ENCODE assay signal across 10 cellular contexts in the genomic region with DNA sequence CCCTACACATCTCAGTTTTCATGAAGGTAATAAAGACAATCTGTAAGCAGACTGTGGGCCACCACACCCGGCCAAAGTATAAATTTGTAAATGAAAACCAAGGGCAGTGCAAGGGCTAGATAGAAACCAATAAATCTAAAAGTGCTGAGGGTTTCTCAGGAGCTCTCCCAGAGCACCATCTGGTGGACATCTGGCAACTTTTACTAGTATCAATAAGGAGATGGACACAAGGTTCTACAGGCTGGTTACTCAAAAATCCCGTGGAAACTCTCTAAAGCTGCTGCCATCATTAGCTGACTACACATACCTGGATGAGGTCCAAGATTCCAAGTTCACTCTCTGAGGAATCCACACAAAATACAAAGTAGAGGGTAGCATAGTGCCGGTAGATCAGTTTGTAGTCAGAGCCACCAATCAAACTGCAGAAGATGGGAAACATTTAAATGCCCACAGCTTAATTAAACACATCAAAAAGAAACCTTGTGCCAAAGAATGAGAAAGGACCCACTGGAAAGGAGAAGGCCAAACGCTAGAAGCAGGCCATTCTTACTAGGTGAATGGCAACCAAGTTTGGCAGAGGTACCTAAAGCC. TPM values are rescaled to one million over a fixed set of nuclear protein-coding genes. Genes with fewer than 3 reads are reported as not detected.
DNase-seq lines count a peak whose midpoint lies in the region; ATAC-seq, FAIRE-seq and TF ChIP-seq lines count a peak whose summit lies in the region.
"Had no signal": no experiment of that assay in that cellular context is flagged by ENCODE, and none has a peak within 500 bp of the region (broad histone marks: within the 10 kb centered on the region; RNA-seq: fewer than 3 reads in every experiment).

No MANE protein-coding gene starts in this region.

- no peaks in the 10 kb centered on the region for H3K9me2 ChIP-seq in PC-3 (replicated peaks; ENCODE audit: low read length)

- no peak overlapping the region for H2AFZ ChIP-seq in PC-3 (ENCODE audit: low read length)

- H3K4me1 ChIP-seq in left ventricle myocardium inferior: peaks cover 14% of the 10 kb centered on the region
- H3K4me1 ChIP-seq in right atrium auricular region: peaks cover 0 to 13% of the 10 kb centered on the region in 2 donors
- peaks cover 13% of the 10 kb centered on the region for H3K4me1 ChIP-seq in PC-3 (ENCODE audit: insufficient read depth, low read length)

- no peak overlapping the region for H3K4me2 ChIP-seq in PC-3 (ENCODE audit: low read length)

- TF ChIP-seq CTCF in left ventricle myocardium inferior (IDR thresholded peaks at IDR 0.05; ENCODE audit: borderline replicate concordance) (peak; percentile 19), right atrium auricular region (IDR thresholded peaks at IDR 0.05) (no peak), PC-3 (conservative IDR thresholded peaks at IDR 0.05; ENCODE audit: low read depth, low read length) (peak; percentile 79)

- no TSS peak for BruUV-seq in PC-3 (replicated peaks; lab: Mats Ljungman, UMichigan)

- H4K20me1 ChIP-seq in PC-3 (ENCODE audit: low read length): no peaks in the 10 kb centered on the region

- H3K4me3 ChIP-seq in left ventricle myocardium inferior (no peak overlapping the region), right atrium auricular region (no peak overlapping the region), PC-3 (ENCODE audit: low read length) (no peak overlapping the region)

- no peak overlapping the region for H3K9ac ChIP-seq in PC-3 (ENCODE audit: low read length)

- POLR2A ChIA-PET in PC-3 (lab: Charles Lee; ENCODE audit: unreplicated experiment): no interaction called here

- no peaks in the 10 kb centered on the region for H3K9me3 ChIP-seq in left ventricle myocardium inferior (replicated peaks)
- H3K9me3 ChIP-seq in right atrium auricular region: no peaks in the 10 kb centered on the region
- no peaks in the 10 kb centered on the region for H3K9me3 ChIP-seq in PC-3 (ENCODE audit: low read length)

- peak; percentile 66 for ATAC-seq in PC-3

- H3K79me2 ChIP-seq in PC-3 (ENCODE audit: low read length): peaks cover 33% of the 10 kb centered on the region

- H3K27me3 ChIP-seq in left ventricle myocardium inferior (ENCODE audit: low read depth) (no peaks in the 10 kb centered on the region), right atrium auricular region (no peaks in the 10 kb centered on the region), PC-3 (ENCODE audit: low read length) (no peaks in the 10 kb centered on the region)

- intact Hi-C loops in left ventricle myocardium inferior (cut with micrococcal nuclease) (no loop called here), PC-3 (cut with micrococcal nuclease) (loop anchor here (1.0 kb wide), 1 partner anchor 127 kb away; no protein-coding TSS in a partner anchor)

- H3F3A ChIP-seq in PC-3 (ENCODE audit: low read length, unreplicated experiment): peaks cover 5% of the 10 kb centered on the region

- H3K27ac ChIP-seq in left ventricle myocardium inferior (replicated peaks) (no peak overlapping the region), right atrium auricular region (no peak overlapping the region), PC-3 (ENCODE audit: low read length) (0 out of 2 replicates have a peak overlapping the region, but pooled peaks have one; percentile 2)

- DNase-seq in left ventricle myocardium inferior (no peak), right atrium auricular region (ENCODE audit: low spot score) (no peak), PC-3 (peak; percentile 82), fibroblast of gingiva (ENCODE audit: low read depth) (peak; percentile 79), urothelium cell line (ENCODE audit: low spot score) (peak; percentile 23), GM19240 (ENCODE audit: insufficient read length, low spot score) (no peak)
- DNase-seq in activated CD8-positive, alpha-beta memory T cell treated with anti-CD3 and anti-CD28 coated beads for 24 hours: no peak
- DNase-seq in stimulated activated naive CD4-positive, alpha-beta T cell (lab: John Stamatoyannopoulos, UW): no peak
- DNase-seq: activated B cell treated with CpG ODN at 0.5 μM for 24 hours, naive B cell had no signal

- FAIRE-seq in urothelium cell line (lab: Jason Lieb, UNC): no peak

- CTCF ChIA-PET in PC-3 (lab: Charles Lee): interaction anchor here (0.8 to 2.2 kb wide), 5 partner anchors 10 to 226 kb away, joined by 3 to 16 read pairs (median 3); no protein-coding TSS in a partner anchor

- peaks cover 56% of the 10 kb centered on the region for H3K36me3 ChIP-seq in left ventricle myocardium inferior
- H3K36me3 ChIP-seq in right atrium auricular region: peaks cover 56% of the 10 kb centered on the region
- H3K36me3 ChIP-seq in PC-3 (ENCODE audit: low read depth, low read length): peaks cover 25% of the 10 kb centered on the region

RNA-seq across cellular contexts. Expression of a gene that starts 5.5 kb away (rescaled TPM):
- 44.1 TPM for total RNA-seq in left ventricle myocardium inferior
- total RNA-seq in right atrium auricular region: 10 to 100 TPM; 42.1 to 65.9 TPM
- total RNA-seq in PC-3 (2014; rRNA removed): 18.8 and 19.4 TPM in 2 replicates

RNA-seq across cellular contexts. Expression of a gene that starts 24.4 kb away (rescaled TPM):
- total RNA-seq in left ventricle myocardium inferior (11.4 TPM), right atrium auricular region (10 to 100 TPM in 1 of 2 donors, 1 to 10 TPM in 1; 8.3 to 11.8 TPM), PC-3 (2014; rRNA removed) (4.5 and 8.0 TPM in 2 replicates)
- total RNA-seq: activated B cell treated with CpG ODN at 0.5 μM for 24 hours had no signal

Comparison
In these comparisons a context has a peak if more than half of its experiments do, and no peak if none do; other contexts are left out.
1. CTCF ChIP-seq: peak in left ventricle myocardium inferior (single experiment) and PC-3 (single experiment); none in right atrium auricular region (0 of 2).
2. DNase-seq: peak in PC-3 (single experiment), fibroblast of gingiva (single experiment) and urothelium cell line (single experiment); none in left ventricle myocardium inferior (single experiment), right atrium auricular region (single experiment), activated CD8-positive, alpha-beta memory T cell treated with anti-CD3 and anti-CD28 coated beads for 24 hours (single experiment), GM19240 (single experiment) and stimulated activated naive CD4-positive, alpha-beta T cell (0 of 6).